8 cellular contexts compared by ENCODE assay signal in the genomic region with DNA sequence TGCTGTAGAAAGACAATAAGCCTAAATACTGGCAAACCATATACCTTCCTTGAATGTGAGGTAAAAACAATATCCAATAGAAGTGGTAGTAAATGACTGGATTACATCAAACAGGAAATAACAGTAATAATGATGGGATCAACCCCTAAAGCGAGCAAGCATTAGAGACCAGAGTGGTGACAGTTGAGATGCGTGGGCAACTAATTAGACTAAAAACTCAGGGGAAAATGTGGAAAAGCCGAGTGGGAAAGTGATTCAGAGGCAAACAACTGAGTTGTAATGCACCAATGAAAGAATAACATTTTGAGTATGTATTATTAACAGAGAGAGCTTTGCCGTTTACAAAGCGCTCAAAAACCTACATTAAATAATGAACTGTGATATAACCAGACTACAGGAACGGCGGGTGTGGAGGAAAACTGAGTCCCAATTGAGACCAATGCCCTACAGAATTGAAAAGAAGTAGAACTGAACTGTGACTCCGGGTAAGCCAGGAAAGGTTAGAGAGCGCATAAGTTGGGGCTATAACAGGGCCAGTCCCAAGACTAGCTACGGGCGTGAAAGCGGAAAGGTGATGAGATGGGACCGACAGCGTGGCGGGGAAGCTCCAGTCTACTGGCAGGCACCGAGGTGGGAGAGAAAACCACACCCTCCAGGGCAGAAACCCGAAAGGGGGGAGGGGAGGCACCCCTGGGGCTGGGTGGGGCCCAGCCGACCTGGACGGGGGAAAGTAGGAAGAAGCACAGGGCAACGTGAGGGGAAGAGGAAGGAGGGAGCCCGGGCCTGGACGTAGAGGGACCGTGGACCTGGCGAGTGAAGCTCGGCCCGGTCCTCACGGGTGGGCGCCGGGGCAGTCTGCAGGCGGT. TPM values are rescaled to one million over a fixed set of nuclear protein-coding genes. Genes with fewer than 3 reads are reported as not detected.
DNase-seq lines count a peak whose midpoint lies in the region; ATAC-seq and TF ChIP-seq lines count a peak whose summit lies in the region.

No MANE protein-coding gene starts in this region.

- DNase-seq in AG08395 (ENCODE audit: low spot score) (peak; percentile 16), head of caudate nucleus (peak in 39 of 42 donors; percentile 7 to 66 (median 36)), pons (ENCODE audit: low spot score) (peak; percentile 14), ureter (ENCODE audit: low spot score) (peak; percentile 54)
- peak; percentile 17 to 27 for DNase-seq in activated T-helper 1 cell treated with anti-CD3 and anti-CD28 coated beads, Interleukin-2, amount 50 U/mL, for 16 hours (ENCODE audit: low read depth in 1 of 2, low spot score in 1 of 2)

- ATAC-seq in GM19035 (IDR thresholded peaks at IDR 0.05; ENCODE audit: unreplicated experiment) (peak; percentile 25), HG03342 (IDR thresholded peaks at IDR 0.05; ENCODE audit: unreplicated experiment) (peak; percentile 25)

- intact Hi-C loops in head of caudate nucleus (cut with DNase I) = loop anchor here (5.0 to 10.0 kb wide), 3 partner anchors 79 to 233 kb away; a partner anchor contains a TSS

TF ChIP-seq in PFSK-1, 5 proteins besides CTCF, POLR2A, EP300 and RAD21:
- TF ChIP-seq SIN3A (IDR thresholded peaks at IDR 0.05; ENCODE audit: borderline replicate concordance, insufficient read depth, low read length) (peak; percentile 14; the same call in 1 of the 2 replicates), POLR2AphosphoS5 (IDR thresholded peaks at IDR 0.05; ENCODE audit: low read depth, low read length) (no peak), TAF1 (IDR thresholded peaks at IDR 0.05; ENCODE audit: borderline replicate concordance, insufficient read depth, low read length) (no peak)

RNA-seq across cellular contexts. Expression of a gene that starts 0.6 kb away (rescaled TPM):
- 37.8 TPM for polyA plus RNA-seq in PFSK-1 (2012; ENCODE audit: insufficient read length, low read depth)
- total RNA-seq in ureter = 54.6 TPM

Comparison
In these comparisons a context has a peak if more than half of its experiments do, and no peak if none do; other contexts are left out.
1. Peak in every context shown above with its lines: DNase-seq and ATAC-seq.